11 cellular contexts compared by ENCODE assay signal in the genomic region with DNA sequence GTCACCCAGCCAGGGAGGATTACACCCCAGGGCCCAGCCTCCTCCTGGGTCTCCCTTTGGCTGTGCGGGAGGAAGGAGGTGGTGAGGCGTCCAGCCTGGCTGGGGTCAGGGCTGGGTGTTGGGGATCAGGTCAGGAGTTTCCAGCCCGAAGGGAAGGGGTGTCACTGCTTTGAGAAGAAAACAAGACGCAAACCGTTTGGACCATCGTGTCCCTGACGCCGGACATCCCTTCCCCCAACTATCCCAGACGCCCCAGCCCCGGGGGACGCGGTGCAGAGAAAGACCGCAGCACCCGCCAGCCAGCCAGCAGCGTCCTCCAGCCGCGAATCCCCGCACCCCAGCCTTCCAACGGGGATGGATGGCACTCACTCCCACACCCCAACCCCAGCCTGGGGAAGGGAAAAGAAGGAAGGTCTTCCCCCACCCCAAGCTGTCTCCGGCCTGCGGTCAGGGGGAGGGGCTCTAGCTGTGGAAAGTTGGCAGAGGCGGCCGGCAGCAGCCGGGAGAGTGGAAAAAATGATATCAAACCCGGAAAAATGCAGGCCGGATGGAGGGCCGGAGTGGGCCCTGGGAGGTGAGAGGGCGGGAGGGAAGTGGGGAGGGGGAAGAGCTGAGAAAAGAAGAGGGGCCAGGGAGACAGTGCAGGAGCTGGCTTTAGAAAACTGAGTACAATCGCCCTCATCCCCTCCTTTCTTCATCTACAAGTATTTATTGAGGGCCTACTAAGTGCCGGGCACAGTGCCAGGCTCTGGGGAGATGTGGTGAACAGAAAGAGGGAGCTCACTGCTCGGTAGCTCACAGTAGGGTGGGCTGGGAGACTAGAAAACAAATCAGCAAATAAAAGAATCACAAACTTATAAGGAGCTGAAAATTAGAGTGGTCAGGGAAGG. TPM values are rescaled to one million over a fixed set of nuclear protein-coding genes. Genes with fewer than 3 reads are reported as not detected.
DNase-seq lines count a peak whose midpoint lies in the region; ATAC-seq and TF ChIP-seq lines count a peak whose summit lies in the region.
"Had no signal": no experiment of that assay in that cellular context is flagged by ENCODE, and none has a peak within 500 bp of the region (broad histone marks: within the 10 kb centered on the region; RNA-seq: fewer than 3 reads in every experiment).

No MANE protein-coding gene starts in this region.

- ATAC-seq in right lobe of liver (peak; percentile 73 to 90 (median 78)), GM19023 (IDR thresholded peaks at IDR 0.05; ENCODE audit: unreplicated experiment) (no peak)

- DNase-seq in NCI-H226 (peak; percentile 60), dermis blood vessel endothelial cell (peak; percentile 70), right lobe of liver (peak; percentile 57 to 63 (median 58)), testis (peak; percentile 58), GM13977 (ENCODE audit: low spot score) (no peak), foreskin melanocyte (no peak), iPS-NIHi11 (ENCODE audit: low spot score) (no peak)
- DNase-seq: activated CD4-positive, alpha-beta T cell treated with anti-CD3 and anti-CD28 coated beads, Interleukin-2, amount 50 U/mL, for 4 hours; NCI-H524 had no signal

- H3K27me3 ChIP-seq in right lobe of liver (no peaks in the 10 kb centered on the region), testis (no peaks in the 10 kb centered on the region)

- TF ChIP-seq CTCF in right lobe of liver (IDR thresholded peaks at IDR 0.05): no peak
- no peak for TF ChIP-seq CTCF in testis (IDR thresholded peaks at IDR 0.05)
- no peak for TF ChIP-seq CTCF in GM13977 (IDR thresholded peaks at IDR 0.05; ENCODE audit: extremely low read depth, insufficient read depth, missing control alignments)

- in situ Hi-C loops in GM13977 (cut with MboI; ENCODE audit: low pct_unique_long_range_greater_than_20kb, low sequenced_read_pairs, unreplicated experiment): no loop called here

- H3K27ac ChIP-seq in right lobe of liver (peak overlapping the region; percentile 29 to 51 (median 30)), testis (peak overlapping the region; percentile 63 to 86)

- H3K9me3 ChIP-seq in right lobe of liver (no peaks in the 10 kb centered on the region), testis (no peaks in the 10 kb centered on the region)

- intact Hi-C loops in right lobe of liver (cut with DNase I): no loop called here
- intact Hi-C loops in testis (cut with DNase I; ENCODE audit: low total_unique reads): no loop called here

- peak overlapping the region in 1 of 3 donors; percentile 4 for H3K4me3 ChIP-seq in right lobe of liver
- peak overlapping the region in 1 of 2 donors; percentile 41 for H3K4me3 ChIP-seq in testis
- H3K4me3 ChIP-seq: smooth muscle cell had no signal

- TF ChIP-seq POLR2A in right lobe of liver (IDR thresholded peaks at IDR 0.05) (no peak), testis (IDR thresholded peaks at IDR 0.05) (no peak)

- H3K4me1 ChIP-seq in right lobe of liver (no peaks in the 10 kb centered on the region), testis (peaks cover 14% of the 10 kb centered on the region)

- H3K36me3 ChIP-seq in right lobe of liver (no peaks in the 10 kb centered on the region), testis (ENCODE audit: low read depth, missing control alignments) (no peaks in the 10 kb centered on the region)

- 8% methylated on average over 19 of the region's 31 CpGs for WGBS in right lobe of liver (ENCODE audit: insufficient coverage, low coverage, low lambda C conversion rate, missing lambda C conversion rate)
- WGBS in testis, 2 donors: 6 to 13% methylated on average over 24 to 31 of the region's 31 CpGs

RNA-seq across cellular contexts. Expression of gene REM1, which starts 10.6 kb away (rescaled TPM):
- total RNA-seq in dermis blood vessel endothelial cell: not detected in 2 replicates
- 1 to 10 TPM in 1 of 6 experiments, under 1 TPM in 4, not detected in 1; 0.12 to 1.0 (median 0.20) TPM for total RNA-seq in right lobe of liver
- total RNA-seq in testis: 1 to 10 TPM; 1.9 to 2.6 TPM
- polyA plus RNA-seq in testis (ENCODE audit: insufficient read depth, low read depth, low replicate concordance): 3.4 TPM

RNA-seq across cellular contexts. Expression of gene DEFB124, which starts 10.8 kb away (rescaled TPM):
- total RNA-seq in dermis blood vessel endothelial cell: not detected in 2 replicates
- not detected for total RNA-seq in right lobe of liver
- total RNA-seq in testis: not detected
- 8.2 TPM for polyA plus RNA-seq in testis (ENCODE audit: insufficient read depth, low read depth, low replicate concordance)
- total RNA-seq: smooth muscle cell had no signal
- polyA plus RNA-seq: smooth muscle cell had no signal

RNA-seq across cellular contexts. Expression of gene HM13, which starts 28.5 kb away (rescaled TPM):
- total RNA-seq in dermis blood vessel endothelial cell (44.9 and 74.1 TPM in 2 replicates), right lobe of liver (100 to 1,000 TPM in 5 of 6 experiments, 10 to 100 TPM in 1; 78.1 to 141 (median 114) TPM), testis (10 to 100 TPM; 68.7 to 86.7 TPM)
- 97.5 TPM for polyA plus RNA-seq in testis (ENCODE audit: insufficient read depth, low read depth, low replicate concordance)

RNA-seq across cellular contexts. Expression of gene DEFB123, which starts 45.3 kb away (rescaled TPM):
- total RNA-seq in dermis blood vessel endothelial cell (not detected in 2 replicates), right lobe of liver (not detected), testis (100 to 1,000 TPM; 654 to 709 TPM)
- polyA plus RNA-seq in testis (ENCODE audit: insufficient read depth, low read depth, low replicate concordance): 222 TPM
- total RNA-seq: smooth muscle cell had no signal
- polyA plus RNA-seq: smooth muscle cell had no signal

Comparison
In these comparisons a context has a peak if more than half of its experiments do, and no peak if none do; other contexts are left out.
1. DNase-seq: peak in NCI-H226 (single experiment), dermis blood vessel endothelial cell (single experiment), right lobe of liver (3 of 3) and testis (single experiment); none in GM13977 (single experiment), foreskin melanocyte (single experiment) and iPS-NIHi11 (single experiment).